In the genomic region with DNA sequence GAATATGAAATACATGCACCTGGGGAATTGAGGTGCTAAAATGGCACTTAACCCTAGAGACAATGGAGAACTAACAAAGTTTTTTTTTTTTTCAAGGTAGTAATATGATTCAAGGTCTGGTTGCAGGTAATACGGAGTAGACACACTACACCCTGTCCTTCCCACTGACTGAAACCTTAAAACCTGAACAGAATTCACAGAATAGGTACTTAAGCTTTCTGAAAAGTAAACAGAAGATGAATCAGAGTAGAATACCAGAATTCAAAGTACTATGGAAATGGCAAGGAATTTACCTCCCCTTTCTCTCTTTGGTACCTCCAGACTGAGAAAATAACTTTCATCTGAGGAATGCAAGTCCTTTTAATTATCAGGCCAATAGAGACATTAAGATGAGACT, we compare ENCODE assay signal across 26 cellular contexts.
DNase-seq lines count a peak whose midpoint lies in the region; ATAC-seq and TF ChIP-seq lines count a peak whose summit lies in the region.
"Had no signal": no experiment of that assay in that cellular context is flagged by ENCODE, and none has a peak within 500 bp of the region (broad histone marks: within the 10 kb centered on the region; RNA-seq: fewer than 3 reads in every experiment).

No MANE protein-coding gene starts in this region.

- CTCF ChIA-PET in activated naive CD4-positive, alpha-beta T cell treated with anti-CD3 and anti-CD28 coated beads, Interleukin-2, amount 10 ng/mL, durations not matched to agents 7 days and 5 days (lab: Charles Lee) = no interaction called here
- CTCF ChIA-PET in naive thymus-derived CD4-positive, alpha-beta T cell (lab: Charles Lee) = interaction anchor here (0.6 kb wide), 1 partner anchor 10 kb away, joined by 3 read pairs; no protein-coding TSS in a partner anchor

- ATAC-seq in activated T-helper 17 cell treated with anti-CD3 and anti-CD28 coated beads, Interleukin-2, amount 50 U/mL, for 72 hours (replicated peaks) = no peak
- no peak for ATAC-seq in naive thymus-derived CD4-positive, alpha-beta T cell
- ATAC-seq in GM18868 (IDR thresholded peaks at IDR 0.05; ENCODE audit: unreplicated experiment) = no peak
- ATAC-seq: sciatic nerve had no signal

- no peak overlapping the region for H3K27ac ChIP-seq in naive thymus-derived CD4-positive, alpha-beta T cell (ENCODE audit: low read depth, low read length)
- H3K27ac ChIP-seq in brain microvascular endothelial cell (no peak overlapping the region), transverse colon (no peak overlapping the region)
- H3K27ac ChIP-seq: adrenal gland, BLaER1, esophagus muscularis mucosa, HL-60, left ventricle myocardium inferior, VCaP had no signal

- H3K79me2 ChIP-seq in Loucy (ENCODE audit: insufficient read depth, low read length) = peaks cover 24% of the 10 kb centered on the region

- intact Hi-C loops in naive thymus-derived CD4-positive, alpha-beta T cell (cut with micrococcal nuclease) = no loop called here
- intact Hi-C loops in transverse colon (cut with DNase I; ENCODE audit: low total_unique reads) = no loop called here

- H3K4me3 ChIP-seq in Loucy (ENCODE audit: low read length, poor library complexity, severe bottlenecking) (peak overlapping the region; percentile 71), brain microvascular endothelial cell (ENCODE audit: low read depth, low read length) (no peak overlapping the region), transverse colon (no peak overlapping the region)
- no peak overlapping the region for H3K4me3 ChIP-seq in naive thymus-derived CD4-positive, alpha-beta T cell (ENCODE audit: low read length)
- H3K4me3 ChIP-seq: adrenal gland, BLaER1, esophagus muscularis mucosa, left ventricle myocardium inferior had no signal

- WGBS in transverse colon (ENCODE audit: low coverage in 1 of 2), 2 donors = 82 to 100% methylated on average over 1 of the region's 1 CpG

- POLR2A ChIA-PET in naive thymus-derived CD4-positive, alpha-beta T cell (lab: Charles Lee) = no interaction called here

- peaks cover 46% of the 10 kb centered on the region for H3K4me1 ChIP-seq in Loucy (ENCODE audit: insufficient read depth, low read length, poor library complexity, severe bottlenecking)
- peaks cover 10 to 21% of the 10 kb centered on the region in 2 donors for H3K4me1 ChIP-seq in naive thymus-derived CD4-positive, alpha-beta T cell (ENCODE audit: control insufficient read depth in 2 of 2, insufficient read depth in 2 of 2, low read length in 2 of 2)
- peaks cover 0 to 24% (median 12%) of the 10 kb centered on the region in 4 donors for H3K4me1 ChIP-seq in transverse colon
- H3K4me1 ChIP-seq: BLaER1 had no signal

- no peak overlapping the region for H3K9ac ChIP-seq in Loucy (ENCODE audit: low read depth, low read length, poor library complexity, severe bottlenecking)
- H3K9ac ChIP-seq: BLaER1 had no signal

- H3K27me3 ChIP-seq in Loucy (ENCODE audit: insufficient read depth, low read length, poor library complexity, severe bottlenecking) (no peaks in the 10 kb centered on the region), brain microvascular endothelial cell (replicated peaks) (no peaks in the 10 kb centered on the region), transverse colon (no peaks in the 10 kb centered on the region)
- no peaks in the 10 kb centered on the region for H3K27me3 ChIP-seq in naive thymus-derived CD4-positive, alpha-beta T cell (ENCODE audit: control insufficient read depth in 2 of 2, insufficient read depth in 2 of 2, low read length in 2 of 2)
- H3K27me3 ChIP-seq: adrenal gland, BLaER1, esophagus muscularis mucosa had no signal

- H3K27me3 Mint-ChIP-seq in activated naive CD4-positive, alpha-beta T cell treated with anti-CD3 and anti-CD28 coated beads, Interleukin-2, amount 10 ng/mL, durations not matched to agents 7 days and 5 days = no peaks in the 10 kb centered on the region
- no peaks in the 10 kb centered on the region for H3K27me3 Mint-ChIP-seq in activated T-helper 17 cell treated with anti-CD3 and anti-CD28 coated beads, Interleukin-2, amount 50 U/mL, for 72 hours
- no peaks in the 10 kb centered on the region for H3K27me3 Mint-ChIP-seq in naive thymus-derived CD4-positive, alpha-beta T cell
- H3K27me3 Mint-ChIP-seq: brain had no signal

- H3K9me2 ChIP-seq in Loucy (replicated peaks; ENCODE audit: low read depth, low read length) = no peaks in the 10 kb centered on the region

- peaks cover 41% of the 10 kb centered on the region for H3K4me1 Mint-ChIP-seq in activated naive CD4-positive, alpha-beta T cell treated with anti-CD3 and anti-CD28 coated beads, Interleukin-2, amount 10 ng/mL, durations not matched to agents 7 days and 5 days
- peaks cover 20% of the 10 kb centered on the region for H3K4me1 Mint-ChIP-seq in activated T-helper 17 cell treated with anti-CD3 and anti-CD28 coated beads, Interleukin-2, amount 50 U/mL, for 72 hours
- H3K4me1 Mint-ChIP-seq in naive thymus-derived CD4-positive, alpha-beta T cell = peaks cover 31 to 54% (median 46%) of the 10 kb centered on the region in 7 donors
- H3K4me1 Mint-ChIP-seq: brain had no signal

- H3K36me3 Mint-ChIP-seq in activated naive CD4-positive, alpha-beta T cell treated with anti-CD3 and anti-CD28 coated beads, Interleukin-2, amount 10 ng/mL, durations not matched to agents 7 days and 5 days = peaks cover 15% of the 10 kb centered on the region
- peaks cover 18% of the 10 kb centered on the region for H3K36me3 Mint-ChIP-seq in activated T-helper 17 cell treated with anti-CD3 and anti-CD28 coated beads, Interleukin-2, amount 50 U/mL, for 72 hours (ENCODE audit: low read depth)
- H3K36me3 Mint-ChIP-seq in naive thymus-derived CD4-positive, alpha-beta T cell = peaks cover 0 to 17% (median 8%) of the 10 kb centered on the region in 5 donors

- H3K36me3 ChIP-seq in Loucy (ENCODE audit: insufficient read depth, low read length) (no peaks in the 10 kb centered on the region; the same call in 1 of the 2 replicates), brain microvascular endothelial cell (replicated peaks) (peaks cover 4% of the 10 kb centered on the region), transverse colon (peaks cover 0 to 4% (median 0%) of the 10 kb centered on the region in 4 donors)
- no peaks in the 10 kb centered on the region for H3K36me3 ChIP-seq in naive thymus-derived CD4-positive, alpha-beta T cell (ENCODE audit: control insufficient read depth in 2 of 3, insufficient read depth in 3 of 3, low read length in 3 of 3)
- H3K36me3 ChIP-seq: adrenal gland had no signal

- no peak overlapping the region for H3K27ac Mint-ChIP-seq in activated naive CD4-positive, alpha-beta T cell treated with anti-CD3 and anti-CD28 coated beads, Interleukin-2, amount 10 ng/mL, durations not matched to agents 7 days and 5 days
- peak overlapping the region; percentile 10 for H3K27ac Mint-ChIP-seq in activated T-helper 17 cell treated with anti-CD3 and anti-CD28 coated beads, Interleukin-2, amount 50 U/mL, for 72 hours
- H3K27ac Mint-ChIP-seq in naive thymus-derived CD4-positive, alpha-beta T cell = peak overlapping the region in 7 of 9 donors; percentile 7 to 93 (median 62)
- H3K27ac Mint-ChIP-seq: T-helper 1 cell treated with Interleukin-12 subunit alpha and Interleukin-12 subunit beta and Interleukin-4 antibody, amounts not matched to agents 30 μg/mL and 1 μg/mL, for 36 hours had no signal

- 0 out of 2 replicates have a peak, but pooled peaks cover 2% of the 10 kb centered on the region for H3F3A ChIP-seq in Loucy (ENCODE audit: low read depth)

- TF ChIP-seq CTCF in Loucy (conservative IDR thresholded peaks at IDR 0.05; ENCODE audit: low read length) (no peak), brain microvascular endothelial cell (IDR thresholded peaks at IDR 0.05; ENCODE audit: low read depth, low read length, missing control alignments) (no peak), transverse colon (IDR thresholded peaks at IDR 0.05) (no peak)

- H2AFZ ChIP-seq in Loucy (ENCODE audit: low read length) = no peak overlapping the region

- H3K9me3 Mint-ChIP-seq in activated naive CD4-positive, alpha-beta T cell treated with anti-CD3 and anti-CD28 coated beads, Interleukin-2, amount 10 ng/mL, durations not matched to agents 7 days and 5 days = no peaks in the 10 kb centered on the region
- no peaks in the 10 kb centered on the region for H3K9me3 Mint-ChIP-seq in activated T-helper 17 cell treated with anti-CD3 and anti-CD28 coated beads, Interleukin-2, amount 50 U/mL, for 72 hours
- H3K9me3 Mint-ChIP-seq in naive thymus-derived CD4-positive, alpha-beta T cell = no peaks in the 10 kb centered on the region
- H3K9me3 Mint-ChIP-seq: brain; T-helper 1 cell treated with Interleukin-12 subunit alpha and Interleukin-12 subunit beta and Interleukin-4 antibody, amounts not matched to agents 30 μg/mL and 1 μg/mL, for 36 hours had no signal

- H3K4me2 ChIP-seq in Loucy (ENCODE audit: low read depth, low read length, poor library complexity, severe bottlenecking) = peak overlapping the region; percentile 89
- H3K4me2 ChIP-seq: BLaER1 had no signal

- H3K4me3 Mint-ChIP-seq in activated naive CD4-positive, alpha-beta T cell treated with anti-CD3 and anti-CD28 coated beads, Interleukin-2, amount 10 ng/mL, durations not matched to agents 7 days and 5 days = peak overlapping the region; percentile 66
- peak overlapping the region; percentile 26 for H3K4me3 Mint-ChIP-seq in activated T-helper 17 cell treated with anti-CD3 and anti-CD28 coated beads, Interleukin-2, amount 50 U/mL, for 72 hours
- peak overlapping the region in 9 of 10 donors; percentile 27 to 83 (median 58) for H3K4me3 Mint-ChIP-seq in naive thymus-derived CD4-positive, alpha-beta T cell
- H3K4me3 Mint-ChIP-seq: brain; T-helper 1 cell treated with Interleukin-12 subunit alpha and Interleukin-12 subunit beta and Interleukin-4 antibody, amounts not matched to agents 30 μg/mL and 1 μg/mL, for 36 hours had no signal

- in situ Hi-C loops in brain microvascular endothelial cell (cut with HindIII; ENCODE audit: low pct_ligation_motif_present, low sequenced_read_pairs) (no loop called here), transverse colon (cut with MboI; ENCODE audit: low pct_ligation_motif_present in 1 of 4, low pct_unique_long_range_greater_than_20kb in 1 of 4, low sequenced_read_pairs in 3 of 4) (no loop called here)

- no peak for DNase-seq in activated naive CD4-positive, alpha-beta T cell treated with anti-CD3 and anti-CD28 coated beads, Interleukin-2, amount 10 ng/mL, durations not matched to agents 7 days and 5 days
- DNase-seq in activated naive CD4-positive, alpha-beta T cell (lab: John Stamatoyannopoulos, UW) = no peak
- DNase-seq in naive thymus-derived CD4-positive, alpha-beta T cell = no peak
- DNase-seq in brain microvascular endothelial cell = no peak
- DNase-seq in transverse colon = no peak
- DNase-seq: activated CD8-positive, alpha-beta memory T cell treated with anti-CD3 and anti-CD28 coated beads, Interleukin-2, amount 50 U/mL, for 4 hours; activated effector memory CD4-positive, alpha-beta T cell treated with Interleukin-2 at 50 U/mL for 16 hours; adrenal gland; effector memory CD4-positive, alpha-beta T cell; left ventricle myocardium inferior; NCI-H1092; NCI-H2029 treated with DMSO at 0.1 percent for 48 hours; NCI-H524 treated with DMSO at 0.1 percent for 48 hours; posterior cingulate gyrus; stimulated activated CD4-positive, alpha-beta T cell treated with anti-CD3 and anti-CD28 coated beads, Interleukin-4, amount 100 ng/mL, for 4 hours; stimulated activated naive CD4-positive, alpha-beta T cell had no signal

- H4K20me1 ChIP-seq in Loucy (ENCODE audit: insufficient read depth, low read length, poor library complexity, severe bottlenecking) = no peaks in the 10 kb centered on the region

- H3K9me3 ChIP-seq in Loucy (ENCODE audit: insufficient read depth, low read depth, low read length) (no peaks in the 10 kb centered on the region), transverse colon (no peaks in the 10 kb centered on the region)
- H3K9me3 ChIP-seq in naive thymus-derived CD4-positive, alpha-beta T cell (ENCODE audit: control insufficient read depth in 2 of 3, low read length in 3 of 3) = no peaks in the 10 kb centered on the region
- H3K9me3 ChIP-seq: adrenal gland, BLaER1, esophagus muscularis mucosa, left ventricle myocardium inferior had no signal

- no peak for TF ChIP-seq POLR2A in transverse colon (IDR thresholded peaks at IDR 0.05)

- no peak for TF ChIP-seq EP300 in transverse colon (IDR thresholded peaks at IDR 0.05; ENCODE audit: low read depth)
